8 cellular contexts compared by ENCODE assay signal in the genomic region with DNA sequence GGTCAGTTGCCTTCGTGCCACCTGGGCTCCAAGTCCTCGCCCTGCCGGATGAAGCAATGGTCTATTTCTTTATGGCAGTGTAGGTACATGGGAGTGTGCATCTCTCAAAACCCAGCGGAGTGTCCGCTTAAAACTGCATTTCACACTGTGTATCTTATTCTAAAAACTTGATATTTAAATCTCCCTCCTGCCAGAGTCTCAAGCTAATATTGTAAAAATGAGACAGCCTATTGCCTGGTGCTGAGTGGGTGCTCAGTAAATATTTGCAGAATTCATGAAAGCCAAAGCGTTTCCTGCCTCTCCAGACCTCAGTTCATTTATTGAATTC. TPM values are rescaled to one million over a fixed set of nuclear protein-coding genes. Genes with fewer than 3 reads are reported as not detected.
DNase-seq lines count a peak whose midpoint lies in the region; TF ChIP-seq lines count a peak whose summit lies in the region.

No MANE protein-coding gene starts in this region.

- H3K27me3 Mint-ChIP-seq in neural progenitor cell (ENCODE audit: insufficient read depth, low read depth): no peaks in the 10 kb centered on the region

- H3K4me3 ChIP-seq in GM12875 (ENCODE audit: low read depth, low read length): peak overlapping the region; percentile 76
- peak overlapping the region; percentile 73 to 80 for H3K4me3 ChIP-seq in duodenal mucosa (ENCODE audit: low read depth in 1 of 2, low read length in 2 of 2)
- H3K4me3 ChIP-seq in neural progenitor cell: peak overlapping the region; percentile 94

- H3K9me3 Mint-ChIP-seq in neural progenitor cell: no peaks in the 10 kb centered on the region

- no peak overlapping the region for H3K27ac Mint-ChIP-seq in neural progenitor cell

- H3K9me3 ChIP-seq in duodenal mucosa (ENCODE audit: control insufficient read depth in 1 of 2, low read length in 2 of 2) (no peaks in the 10 kb centered on the region), neural progenitor cell (ENCODE audit: low read depth) (no peaks in the 10 kb centered on the region)

- H3K79me2 ChIP-seq in neural progenitor cell (ENCODE audit: low read depth): peaks cover 18% of the 10 kb centered on the region

- H3K4me1 Mint-ChIP-seq in neural progenitor cell: peaks cover 11% of the 10 kb centered on the region

- no peak overlapping the region for H3K9ac ChIP-seq in duodenal mucosa (ENCODE audit: low read depth in 1 of 2, low read length in 2 of 2)
- H3K9ac ChIP-seq in neural progenitor cell: no peak overlapping the region

- H3K4me1 ChIP-seq in duodenal mucosa (ENCODE audit: control insufficient read depth in 1 of 2, insufficient read depth in 2 of 2, low read length in 2 of 2) (peaks cover 29 to 30% of the 10 kb centered on the region in 2 donors), neural progenitor cell (peaks cover 16% of the 10 kb centered on the region)

- H3K4me2 ChIP-seq in neural progenitor cell: peak overlapping the region; percentile 93

- peaks cover 22% of the 10 kb centered on the region for H3F3A ChIP-seq in neural progenitor cell (ENCODE audit: low read depth)

- H3K27me3 ChIP-seq in duodenal mucosa (ENCODE audit: control insufficient read depth in 1 of 2, insufficient read depth in 2 of 2, low read length in 2 of 2) (no peaks in the 10 kb centered on the region), neural progenitor cell (no peaks in the 10 kb centered on the region)

- H3K27ac ChIP-seq in duodenal mucosa (ENCODE audit: low read depth, low read length): no peak overlapping the region
- no peak overlapping the region for H3K27ac ChIP-seq in neural progenitor cell

- peak overlapping the region; percentile 90 for H3K4me3 Mint-ChIP-seq in neural progenitor cell

- TF ChIP-seq CTCF in GM12875 (IDR thresholded peaks at IDR 0.05; ENCODE audit: borderline replicate concordance, insufficient read depth, low read depth, low read length): no peak
- TF ChIP-seq CTCF in neural progenitor cell (IDR thresholded peaks at IDR 0.05): no peak

- peaks cover 15% of the 10 kb centered on the region for H4K20me1 ChIP-seq in neural progenitor cell (ENCODE audit: low read depth)

- H2AFZ ChIP-seq in neural progenitor cell (replicated peaks): peak overlapping the region; percentile 97

- peak; percentile 26 for DNase-seq in NCI-H2081 treated with DMSO at 0.1 percent for 48 hours (lab: John Stamatoyannopoulos, UW)
- DNase-seq in neural progenitor cell (ENCODE audit: low spot score): no peak
- DNase-seq in NCI-H446 (lab: John Stamatoyannopoulos, UW): no peak
- DNase-seq in NAMALWA (ENCODE audit: low spot score): no peak
- no peak for DNase-seq in GF-D8 (lab: John Stamatoyannopoulos, UW)
- DNase-seq in NCI-H82 treated with DMSO at 0.1 percent for 48 hours (lab: John Stamatoyannopoulos, UW; ENCODE audit: unreplicated experiment): no peak

- H3K36me3 ChIP-seq in duodenal mucosa (ENCODE audit: control insufficient read depth in 1 of 2, insufficient read depth in 2 of 2, low read length in 2 of 2): no peaks in the 10 kb centered on the region
- H3K36me3 ChIP-seq in neural progenitor cell: no peaks in the 10 kb centered on the region

- H3K36me3 Mint-ChIP-seq in neural progenitor cell: no peaks in the 10 kb centered on the region

RNA-seq across cellular contexts. Expression of gene TBC1D2B, which starts 0.3 kb away (rescaled TPM):
- total RNA-seq in neural progenitor cell (ENCODE audit: low replicate concordance): 11.7 and 18.6 TPM in 2 replicates

RNA-seq across cellular contexts. Expression of gene SH2D7, which starts 14.5 kb away (rescaled TPM):
- total RNA-seq in neural progenitor cell (ENCODE audit: low replicate concordance): not detected in 2 replicates

RNA-seq across cellular contexts. Expression of gene CIB2, which starts 53.4 kb away (rescaled TPM):
- total RNA-seq in neural progenitor cell (ENCODE audit: low replicate concordance): 40.6 and 52.0 TPM in 2 replicates
